16 cellular contexts compared by ENCODE assay signal in the genomic region with DNA sequence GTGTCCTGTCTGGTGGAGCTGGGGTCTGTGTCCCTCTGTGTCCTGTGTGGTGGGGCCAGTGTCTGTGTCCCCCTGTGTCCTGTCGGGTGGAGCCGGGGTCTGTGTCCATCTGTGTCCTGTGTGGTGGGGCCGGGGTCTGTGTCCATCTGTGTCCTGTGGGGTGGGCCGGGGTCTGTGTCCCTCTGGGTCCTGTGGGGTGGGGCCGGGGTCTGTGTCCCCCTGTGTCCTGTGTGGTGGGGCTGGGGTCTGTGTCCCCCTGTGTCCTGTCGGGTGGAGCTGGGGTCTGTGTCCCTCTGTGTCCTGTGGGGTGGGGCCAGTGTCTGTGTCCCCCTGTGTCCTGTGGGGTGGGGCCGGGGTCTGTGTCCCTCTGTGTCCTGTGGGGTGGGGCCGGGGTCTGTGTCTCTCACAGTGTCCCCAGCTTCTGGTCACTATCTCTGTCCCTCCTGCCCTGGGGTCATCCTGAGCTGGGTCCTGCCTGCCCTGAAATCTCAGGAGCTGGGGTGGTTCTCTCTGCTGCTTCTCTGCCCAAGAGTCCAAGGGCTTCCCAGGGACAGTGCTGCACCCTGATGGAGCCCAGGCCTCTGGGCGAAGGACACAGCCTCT.
DNase-seq lines count a peak whose midpoint lies in the region; ATAC-seq, FAIRE-seq and TF ChIP-seq lines count a peak whose summit lies in the region.
"Had no signal": no experiment of that assay in that cellular context is flagged by ENCODE, and none has a peak within 500 bp of the region (broad histone marks: within the 10 kb centered on the region; RNA-seq: fewer than 3 reads in every experiment).

No MANE protein-coding gene starts in this region.

- H3K9me3 ChIP-seq in AG04450 (ENCODE audit: control insufficient read depth, insufficient read depth, low read length) (peaks cover 19% of the 10 kb centered on the region), Loucy (ENCODE audit: insufficient read depth, low read depth, low read length) (no peaks in the 10 kb centered on the region; the same call in 1 of the 2 replicates), endothelial cell of umbilical vein (replicated peaks; ENCODE audit: control insufficient read depth, insufficient read depth, low read length) (no peaks in the 10 kb centered on the region), sigmoid colon (peaks cover 0 to 2% (median 0%) of the 10 kb centered on the region in 4 donors)

- H3K9ac ChIP-seq in Loucy (ENCODE audit: low read depth, low read length, poor library complexity, severe bottlenecking) (peak overlapping the region; percentile 72), endothelial cell of umbilical vein (replicated peaks; ENCODE audit: extremely low read depth, insufficient read depth, low read length) (peak overlapping the region; percentile 88)
- H3K9ac ChIP-seq: KMS-11 had no signal

- no peaks in the 10 kb centered on the region for H3K27me3 Mint-ChIP-seq in natural killer cell treated with Interleukin-12 subunit alpha and Interleukin-12 subunit beta and Interleukin-15 and Interleukin-18, amount 100 ng/mL, for 72 hours

- TF ChIP-seq CTCF in AG04450 (IDR thresholded peaks at IDR 0.05; ENCODE audit: low read depth, low read length) (no peak), Loucy (conservative IDR thresholded peaks at IDR 0.05; ENCODE audit: low read length) (no peak), endothelial cell of umbilical vein (IDR thresholded peaks at IDR 0.05; ENCODE audit: extremely low read depth in 1 of 2, insufficient read depth in 1 of 2, low read depth in 1 of 2, low read length in 2 of 2) (no peak), sigmoid colon (IDR thresholded peaks at IDR 0.05) (no peak)

- no peak overlapping the region for H2AFZ ChIP-seq in Loucy (ENCODE audit: low read length)
- H2AFZ ChIP-seq in endothelial cell of umbilical vein (ENCODE audit: low read depth, low read length) = peak overlapping the region; percentile 83

- H4K20me1 ChIP-seq in Loucy (ENCODE audit: insufficient read depth, low read length, poor library complexity, severe bottlenecking) (no peaks in the 10 kb centered on the region), endothelial cell of umbilical vein (replicated peaks; ENCODE audit: control insufficient read depth, extremely low read depth, insufficient read depth, low read length) (no peaks in the 10 kb centered on the region)

- H3K79me2 ChIP-seq in Loucy (ENCODE audit: insufficient read depth, low read length) (no peaks in the 10 kb centered on the region; the same call in 1 of the 2 replicates), endothelial cell of umbilical vein (ENCODE audit: control insufficient read depth, insufficient read depth, low read length) (no peaks in the 10 kb centered on the region)

- H3K9me2 ChIP-seq in Loucy (replicated peaks; ENCODE audit: low read depth, low read length) = no peaks in the 10 kb centered on the region

- TF ChIP-seq POLR2A in endothelial cell of umbilical vein (IDR thresholded peaks at IDR 0.05; ENCODE audit: low read depth, low read length) = no peak
- TF ChIP-seq POLR2A in sigmoid colon (IDR thresholded peaks at IDR 0.05) = no peak

- no peaks in the 10 kb centered on the region for H3K9me1 ChIP-seq in endothelial cell of umbilical vein (replicated peaks; ENCODE audit: control insufficient read depth, extremely low read depth, insufficient read depth, low read length)

- WGBS in sigmoid colon, 2 donors = 87 to 93% methylated on average over 9 of the region's 9 CpGs

- H3K36me3 Mint-ChIP-seq in natural killer cell treated with Interleukin-12 subunit alpha and Interleukin-12 subunit beta and Interleukin-15 and Interleukin-18, amount 100 ng/mL, for 72 hours = no peaks in the 10 kb centered on the region

- DNase-seq in AG04450 (ENCODE audit: low read depth, low spot score) = no peak
- DNase-seq in endothelial cell of umbilical vein (ENCODE audit: low read depth, low spot score) = no peak
- DNase-seq in sigmoid colon = no peak
- DNase-seq in glomerular visceral epithelial cell (ENCODE audit: extremely low spot score) = no peak
- no peak for DNase-seq in NCI-H187 (lab: John Stamatoyannopoulos, UW)
- DNase-seq in natural killer cell treated with Interleukin-12 subunit alpha and Interleukin-12 subunit beta and Interleukin-15 and Interleukin-18, amount 100 ng/mL, for 72 hours (ENCODE audit: low spot score) = no peak
- DNase-seq: activated T-cell treated with anti-CD3 and anti-CD28 coated beads, Interleukin-2, amount 50 U/mL, for 4 hours; H9; hippocampal formation; NCI-H2171 treated with DMSO at 0.1 percent for 48 hours; PC-3; stimulated activated naive CD4-positive, alpha-beta T cell treated with Interleukin-2 at 50 U/mL for 16 hours had no signal

- CTCF ChIA-PET in AG04450 (lab: Charles Lee) (interaction anchor here (0.9 to 1.1 kb wide), 3 partner anchors 16 to 201 kb away, joined by 3 to 4 read pairs (median 4); no protein-coding TSS in a partner anchor), endothelial cell of umbilical vein (lab: Charles Lee) (interaction anchor here (1.0 to 1.7 kb wide), 4 partner anchors 15 to 282 kb away, joined by 3 to 8 read pairs (median 4); no protein-coding TSS in a partner anchor)

- intact Hi-C loops in endothelial cell of umbilical vein (cut with micrococcal nuclease) = loop anchor here (5.0 kb wide), 1 partner anchor 620 kb away; no protein-coding TSS in a partner anchor
- intact Hi-C loops in sigmoid colon (cut with DNase I) = loop anchor here (2.0 to 5.0 kb wide), 2 partner anchors 90 to 185 kb away; no protein-coding TSS in a partner anchor

- no peak for FAIRE-seq in endothelial cell of umbilical vein (lab: Jason Lieb, UNC)
- FAIRE-seq: TTC549 had no signal

- H3K4me1 ChIP-seq in Loucy (ENCODE audit: insufficient read depth, low read length, poor library complexity, severe bottlenecking) (peaks cover 82% of the 10 kb centered on the region), endothelial cell of umbilical vein (ENCODE audit: control insufficient read depth, extremely low read depth, insufficient read depth, low read length) (peaks cover 19% of the 10 kb centered on the region), sigmoid colon (peaks cover 4 to 44% (median 35%) of the 10 kb centered on the region in 4 donors)

- H3K27me3 ChIP-seq in AG04450 (ENCODE audit: control insufficient read depth, insufficient read depth, low read length) = no peaks in the 10 kb centered on the region
- no peaks in the 10 kb centered on the region for H3K27me3 ChIP-seq in Loucy (ENCODE audit: insufficient read depth, low read length, poor library complexity, severe bottlenecking)
- H3K27me3 ChIP-seq in endothelial cell of umbilical vein (ENCODE audit: control insufficient read depth in 2 of 2, insufficient read depth in 2 of 2, low read length in 2 of 2) = no peaks in the 10 kb centered on the region
- no peaks in the 10 kb centered on the region for H3K27me3 ChIP-seq in sigmoid colon

- ATAC-seq in HG03196 (IDR thresholded peaks at IDR 0.05; ENCODE audit: unreplicated experiment) = no peak
- no peak for ATAC-seq in natural killer cell treated with Interleukin-12 subunit alpha and Interleukin-12 subunit beta and Interleukin-15 and Interleukin-18, amount 100 ng/mL, for 72 hours

- dilution Hi-C loops in endothelial cell of umbilical vein (cut with MboI; ENCODE audit: extremely low pct_ligation_motif_present, low sequenced_read_pairs) = no loop called here

- H3K4me2 ChIP-seq in Loucy (ENCODE audit: low read depth, low read length, poor library complexity, severe bottlenecking) (peak overlapping the region; percentile 62), endothelial cell of umbilical vein (ENCODE audit: insufficient read depth, low read length) (no peak overlapping the region)
- H3K4me2 ChIP-seq: KMS-11 had no signal

- no peak overlapping the region for H3K4me3 Mint-ChIP-seq in natural killer cell treated with Interleukin-12 subunit alpha and Interleukin-12 subunit beta and Interleukin-15 and Interleukin-18, amount 100 ng/mL, for 72 hours
- H3K4me3 Mint-ChIP-seq: H9 had no signal

- H3K36me3 ChIP-seq in Loucy (ENCODE audit: insufficient read depth, low read length) = no peaks in the 10 kb centered on the region
- H3K36me3 ChIP-seq in endothelial cell of umbilical vein (ENCODE audit: control insufficient read depth in 2 of 2, extremely low read depth in 1 of 2, insufficient read depth in 2 of 2, low read length in 2 of 2) = no peaks in the 10 kb centered on the region
- no peaks in the 10 kb centered on the region for H3K36me3 ChIP-seq in sigmoid colon

- H3K4me1 Mint-ChIP-seq in natural killer cell treated with Interleukin-12 subunit alpha and Interleukin-12 subunit beta and Interleukin-15 and Interleukin-18, amount 100 ng/mL, for 72 hours (ENCODE audit: low read depth in 2 of 2) = peaks cover 7 to 8% of the 10 kb centered on the region in 2 donors

- no peak overlapping the region for H3K4me3 ChIP-seq in AG04450 (ENCODE audit: low read depth, low read length)
- H3K4me3 ChIP-seq in Loucy (ENCODE audit: low read length, poor library complexity, severe bottlenecking) = peak overlapping the region; percentile 25
- no peak overlapping the region for H3K4me3 ChIP-seq in endothelial cell of umbilical vein (replicated peaks in 1 of 3; ENCODE audit: insufficient read depth in 1 of 3, low read depth in 1 of 3, low read length in 3 of 3)
- no peak overlapping the region for H3K4me3 ChIP-seq in sigmoid colon

- H3K27ac ChIP-seq in AG04450 (ENCODE audit: low read depth, low read length) (peak overlapping the region; percentile 100), endothelial cell of umbilical vein (ENCODE audit: insufficient read depth, low read depth, low read length) (peak overlapping the region; percentile 99), sigmoid colon (peak overlapping the region; percentile 77 to 89 (median 87))
- H3K27ac ChIP-seq: KMS-11 had no signal

- peak overlapping the region in 1 of 2 donors; percentile 90 for H3K27ac Mint-ChIP-seq in natural killer cell treated with Interleukin-12 subunit alpha and Interleukin-12 subunit beta and Interleukin-15 and Interleukin-18, amount 100 ng/mL, for 72 hours
- H3K27ac Mint-ChIP-seq: H9 had no signal

- BruUV-seq in endothelial cell of umbilical vein (replicated peaks; lab: Mats Ljungman, UMichigan) = no TSS peak

- H3K9me3 Mint-ChIP-seq in natural killer cell treated with Interleukin-12 subunit alpha and Interleukin-12 subunit beta and Interleukin-15 and Interleukin-18, amount 100 ng/mL, for 72 hours = no peaks in the 10 kb centered on the region
- H3K9me3 Mint-ChIP-seq: activated T-cell treated with anti-CD3 and anti-CD28 coated beads, Interleukin-2, amount 50 U/mL, for 4 hours; H9 had no signal

- H3F3A ChIP-seq in Loucy (ENCODE audit: low read depth) = peaks cover 4% of the 10 kb centered on the region; the same call in 1 of the 2 replicates

- POLR2A ChIA-PET in AG04450 (lab: Yijun Ruan, JAX) = interaction anchor here (0.9 to 2.5 kb wide), 9 partner anchors 17 to 278 kb away, joined by 3 to 19 read pairs (median 11); partner anchors contain the start of gene COL5A1
- POLR2A ChIA-PET in endothelial cell of umbilical vein (lab: Charles Lee) = no interaction called here

- TF ChIP-seq EP300 in sigmoid colon (IDR thresholded peaks at IDR 0.05) = no peak

TF ChIP-seq in endothelial cell of umbilical vein, 7 proteins besides CTCF, POLR2A, EP300 and RAD21:
- no peak for TF ChIP-seq FOS (IDR thresholded peaks at IDR 0.05; ENCODE audit: borderline replicate concordance, insufficient read depth, low read length)
- TF ChIP-seq POLR2AphosphoS5 (IDR thresholded peaks at IDR 0.05; ENCODE audit: insufficient read depth, low read depth, low read length) = no peak
